In the genomic region with DNA sequence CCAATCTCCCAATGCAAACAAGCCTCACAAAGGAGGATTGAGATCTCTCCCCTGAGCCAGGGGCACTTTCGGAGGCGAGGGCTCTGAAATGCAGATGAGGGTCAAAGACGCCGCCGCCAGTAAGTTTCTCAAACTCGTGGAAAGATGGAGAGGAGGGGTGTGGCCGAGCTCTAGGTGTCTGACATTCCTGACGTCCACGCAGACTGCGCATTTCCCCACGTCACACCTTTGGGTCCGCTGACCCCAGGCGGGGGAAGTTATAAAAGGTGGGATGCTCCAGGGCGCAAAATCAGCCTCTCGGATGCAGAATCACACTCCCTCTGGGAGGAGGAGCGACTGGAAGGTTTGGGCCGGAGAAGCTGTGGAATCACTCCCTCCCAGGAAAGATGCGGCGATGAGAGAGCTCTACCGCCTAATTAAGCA, we compare ENCODE assay signal across 8 cellular contexts. TPM values are rescaled to one million over a fixed set of nuclear protein-coding genes. Genes with fewer than 3 reads are reported as not detected.
DNase-seq lines count a peak whose midpoint lies in the region; ATAC-seq, FAIRE-seq and TF ChIP-seq lines count a peak whose summit lies in the region.

No MANE protein-coding gene starts in this region.

- ATAC-seq in GM19452 (IDR thresholded peaks at IDR 0.05; ENCODE audit: unreplicated experiment) (no peak), HG02798 (IDR thresholded peaks at IDR 0.05; ENCODE audit: poor library complexity, unreplicated experiment) (no peak)

- no CpG with 5 or more reads among the region's 20 CpGs for WGBS in iPS DF 6.9 (ENCODE audit: insufficient coverage, insufficient read length)
- 2 to 4% (median 3%) methylated on average over 19 to 20 of the region's 20 CpGs for WGBS in stomach, 5 donors
- WGBS in small intestine, 3 donors = 2 to 7% (median 2%) methylated on average over 20 of the region's 20 CpGs

- H3K36me3 Mint-ChIP-seq in T-helper 1 cell treated with Interleukin-12 subunit alpha and Interleukin-12 subunit beta and Interleukin-4 antibody, amounts not matched to agents 30 μg/mL and 1 μg/mL, for 36 hours (ENCODE audit: low read depth) = peaks cover 2% of the 10 kb centered on the region

- peak overlapping the region; percentile 21; the same call in 1 of the 2 replicates for H3K4me3 ChIP-seq in iPS DF 6.9 (ENCODE audit: low read length)
- H3K4me3 ChIP-seq in stomach = peak overlapping the region; percentile 40 to 56 (median 46)
- H3K4me3 ChIP-seq in small intestine (ENCODE audit: low read depth in 1 of 2, low read length in 2 of 2) = peak overlapping the region in 1 of 2 donors; percentile 46

- peaks cover 94% of the 10 kb centered on the region for H3K27me3 Mint-ChIP-seq in T-helper 1 cell treated with Interleukin-12 subunit alpha and Interleukin-12 subunit beta and Interleukin-4 antibody, amounts not matched to agents 30 μg/mL and 1 μg/mL, for 36 hours (ENCODE audit: low read depth)

- no peaks in the 10 kb centered on the region for H3K9me3 Mint-ChIP-seq in T-helper 1 cell treated with Interleukin-12 subunit alpha and Interleukin-12 subunit beta and Interleukin-4 antibody, amounts not matched to agents 30 μg/mL and 1 μg/mL, for 36 hours

- no peak for TF ChIP-seq POLR2A in stomach (IDR thresholded peaks at IDR 0.05)

- H3K27ac ChIP-seq in VCaP (peak overlapping the region; percentile 48), iPS DF 6.9 (ENCODE audit: low read length) (no peak overlapping the region), stomach (peak overlapping the region in 1 of 5 donors; percentile 47), small intestine (ENCODE audit: low read depth in 1 of 2, low read length in 1 of 2) (no peak overlapping the region)

- H3K4me1 Mint-ChIP-seq in T-helper 1 cell treated with Interleukin-12 subunit alpha and Interleukin-12 subunit beta and Interleukin-4 antibody, amounts not matched to agents 30 μg/mL and 1 μg/mL, for 36 hours (ENCODE audit: low read depth) = peaks cover 20% of the 10 kb centered on the region

- FAIRE-seq in small intestine (lab: Jason Lieb, UNC) = no peak

- intact Hi-C loops in stomach (cut with DNase I; ENCODE audit: low total_unique reads) = no loop called here

- H3K27me3 ChIP-seq in iPS DF 6.9 (ENCODE audit: control insufficient read depth, insufficient read depth, low read length) (peaks cover 77% of the 10 kb centered on the region), stomach (peaks cover 15 to 100% (median 61%) of the 10 kb centered on the region in 3 donors), small intestine (ENCODE audit: control insufficient read depth in 2 of 2, insufficient read depth in 2 of 2, low read length in 2 of 2) (peaks cover 19 to 26% of the 10 kb centered on the region in 2 donors)

- H3K9me3 ChIP-seq in iPS DF 6.9 (ENCODE audit: control insufficient read depth, insufficient read depth, low read length) = no peaks in the 10 kb centered on the region
- no peaks in the 10 kb centered on the region for H3K9me3 ChIP-seq in stomach
- H3K9me3 ChIP-seq in small intestine (ENCODE audit: control insufficient read depth, low read depth) = no peaks in the 10 kb centered on the region

- H3K4me1 ChIP-seq in iPS DF 6.9 (ENCODE audit: control insufficient read depth, insufficient read depth, low read length) (peaks cover 7% of the 10 kb centered on the region), stomach (peaks cover 42 to 48% (median 46%) of the 10 kb centered on the region in 4 donors), small intestine (ENCODE audit: control insufficient read depth in 2 of 2, insufficient read depth in 1 of 2, low read depth in 1 of 2, low read length in 1 of 2) (peaks cover 2 to 10% of the 10 kb centered on the region in 2 donors)

- TF ChIP-seq CTCF in VCaP (conservative IDR thresholded peaks at IDR 0.05) = no peak
- no peak for TF ChIP-seq CTCF in stomach (IDR thresholded peaks at IDR 0.05)

- DNase-seq in T-helper 1 cell (no peak), iPS DF 6.9 (ENCODE audit: low read depth, low spot score) (no peak), stomach (no peak), small intestine (no peak)

- peak overlapping the region; percentile 35 for H3K27ac Mint-ChIP-seq in T-helper 1 cell treated with Interleukin-12 subunit alpha and Interleukin-12 subunit beta and Interleukin-4 antibody, amounts not matched to agents 30 μg/mL and 1 μg/mL, for 36 hours

- peak overlapping the region; percentile 72 for H3K4me3 Mint-ChIP-seq in T-helper 1 cell treated with Interleukin-12 subunit alpha and Interleukin-12 subunit beta and Interleukin-4 antibody, amounts not matched to agents 30 μg/mL and 1 μg/mL, for 36 hours

- H3K36me3 ChIP-seq in iPS DF 6.9 (ENCODE audit: control insufficient read depth, insufficient read depth, low read length) = no peaks in the 10 kb centered on the region
- no peaks in the 10 kb centered on the region for H3K36me3 ChIP-seq in stomach
- no peaks in the 10 kb centered on the region for H3K36me3 ChIP-seq in small intestine (ENCODE audit: control insufficient read depth in 2 of 2, insufficient read depth in 2 of 2, low read length in 2 of 2)

- TF ChIP-seq EP300 in stomach (IDR thresholded peaks at IDR 0.05) = no peak

RNA-seq across cellular contexts. Expression of gene COL2A1, which starts 2.1 kb away (rescaled TPM):
- 10 to 100 TPM in 1 of 5 donors, 1 to 10 TPM in 2, not detected in 2; 2.2 to 14.5 (median 7.6) TPM for total RNA-seq in stomach
- 10 to 100 TPM in 1 of 3 donors, 1 to 10 TPM in 2; 4.0 to 13.7 (median 6.0) TPM for polyA plus RNA-seq in stomach
- polyA plus RNA-seq in small intestine = under 1 TPM in 1 of 3 donors, not detected in 2; 0.19 TPM

RNA-seq across cellular contexts. Expression of gene TMEM106C, which starts 38.8 kb away (rescaled TPM):
- 100 to 1,000 TPM in 1 of 5 donors, 10 to 100 TPM in 4; 29.8 to 254 (median 79.0) TPM for total RNA-seq in stomach
- 10 to 100 TPM; 40.7 to 61.6 (median 51.5) TPM for polyA plus RNA-seq in stomach
- polyA plus RNA-seq in small intestine = 100 to 1,000 TPM; 140 to 211 (median 143) TPM

Comparison
In these comparisons a context has a peak if more than half of its experiments do, and no peak if none do; other contexts are left out.
1. RNA of gene COL2A1, which starts 2.1 kb away (polyA plus RNA-seq): 4.0 to 13.7 TPM in stomach; 0.19 TPM in small intestine; every median in the first group is over 4 times any median in the second.